In the genomic region with DNA sequence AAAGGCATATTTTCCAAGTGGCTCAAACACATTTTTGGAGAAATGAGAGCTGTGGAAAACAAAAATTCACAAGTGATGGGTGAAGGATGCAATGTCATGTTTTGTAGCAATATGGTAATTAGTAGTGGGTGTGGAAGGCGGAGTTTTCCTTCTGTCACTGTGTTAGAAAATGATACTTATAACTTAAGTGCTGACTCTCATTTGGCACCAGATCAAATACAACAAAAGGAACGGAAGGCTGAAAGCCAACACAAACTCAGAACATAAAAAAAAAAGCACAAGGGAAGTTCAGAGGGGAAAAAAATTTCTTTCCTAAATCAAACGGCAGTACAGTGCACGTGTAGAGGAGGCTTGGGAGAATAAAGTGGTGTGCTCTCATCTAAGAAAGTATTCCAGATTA, we compare ENCODE assay signal across 12 cellular contexts. TPM values are rescaled to one million over a fixed set of nuclear protein-coding genes. Genes with fewer than 3 reads are reported as not detected.
A peak's percentile ranks its signal among the peaks of the same experiment; 100 is the strongest.
DNase-seq lines count a peak whose midpoint lies in the region; ATAC-seq and TF ChIP-seq lines count a peak whose summit lies in the region.
"Had no signal": no experiment of that assay in that cellular context is flagged by ENCODE, and none has a peak within 500 bp of the region (broad histone marks: within the 10 kb centered on the region; RNA-seq: fewer than 3 reads in every experiment).

A gene with protein sequence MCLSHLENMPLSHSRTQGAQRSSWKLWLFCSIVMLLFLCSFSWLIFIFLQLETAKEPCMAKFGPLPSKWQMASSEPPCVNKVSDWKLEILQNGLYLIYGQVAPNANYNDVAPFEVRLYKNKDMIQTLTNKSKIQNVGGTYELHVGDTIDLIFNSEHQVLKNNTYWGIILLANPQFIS (minus strand): TSS at position 77 of the 400 bp plus-strand sequence. CDS start 45 bp downstream, at position 32.

- H3K4me3 ChIP-seq in left lung (no peak within 1 kb of the TSS), hepatocyte (no peak within 1 kb of the TSS)

- H3K9me2 ChIP-seq in hepatocyte (replicated peaks; ENCODE audit: insufficient read depth), result no peaks in the 10 kb centered on the region

- TF ChIP-seq CTCF in left lung (IDR thresholded peaks at IDR 0.05) (no peak), hepatocyte (IDR thresholded peaks at IDR 0.05; ENCODE audit: poor library complexity) (no peak)

- H2AFZ ChIP-seq in hepatocyte, result no peak within 1 kb of the TSS

- H3K4me1 ChIP-seq in left lung (peaks cover 20 to 23% of the 10 kb centered on the region in 2 donors), hepatocyte (ENCODE audit: insufficient read depth) (no peaks in the 10 kb centered on the region)

- intact Hi-C loops in left lung (cut with DNase I), result no loop called here

- H3K27ac ChIP-seq in left lung (peak within 1 kb of the TSS in 1 of 2 donors; percentile 37), hepatocyte (no peak within 1 kb of the TSS)

- TF ChIP-seq POLR2A in GM18505 (IDR thresholded peaks at IDR 0.05; ENCODE audit: borderline replicate concordance, extremely low read depth, insufficient read depth, insufficient read length), result no peak

- H3K9me3 ChIP-seq in left lung, result no peaks in the 10 kb centered on the region
- H3K9me3 ChIP-seq in hepatocyte (ENCODE audit: low read depth), result no peaks in the 10 kb centered on the region
- H3K9me3 ChIP-seq: BE2C had no signal

- 62% methylated on average over 4 of the region's 4 CpGs for WGBS in hepatocyte (ENCODE audit: low lambda C conversion rate, missing lambda C conversion rate)

- DNase-seq in Ammon's horn (ENCODE audit: low spot score) (peak; percentile 25), LHCN-M2 (ENCODE audit: low read depth) (peak; percentile 77), dermis blood vessel endothelial cell (peak; percentile 93), left lung (no peak), middle frontal gyrus (ENCODE audit: extremely low spot score, low spot score) (no peak), hepatocyte (ENCODE audit: low spot score) (no peak), hepatic stellate cell (ENCODE audit: low spot score) (no peak)
- DNase-seq: BE2C, NCI-H446 treated with DMSO at 0.1 percent for 48 hours, T-helper 2 cell had no signal

- ATAC-seq in left lung (peak; percentile 64), GM18505 (IDR thresholded peaks at IDR 0.05; ENCODE audit: unreplicated experiment) (no peak)

- H4K20me1 ChIP-seq in hepatocyte (ENCODE audit: insufficient read depth, poor library complexity, severe bottlenecking), result no peaks in the 10 kb centered on the region

- H3K27me3 ChIP-seq in left lung (no peaks in the 10 kb centered on the region), hepatocyte (no peaks in the 10 kb centered on the region)
- H3K27me3 ChIP-seq: BE2C had no signal

- H3K79me2 ChIP-seq in hepatocyte, result no peaks in the 10 kb centered on the region

- no peak within 1 kb of the TSS for H3K4me2 ChIP-seq in hepatocyte

- H3K36me3 ChIP-seq in left lung (no peaks in the 10 kb centered on the region), hepatocyte (replicated peaks; ENCODE audit: insufficient read depth, low read depth) (no peaks in the 10 kb centered on the region)
- H3K36me3 ChIP-seq: BE2C had no signal

RNA-seq across cellular contexts. Expression of the gene that starts here (rescaled TPM):
- total RNA-seq in LHCN-M2 (2014; rRNA removed), result 0.57 and 0.90 TPM in 2 replicates
- polyA plus RNA-seq in LHCN-M2 (2012), result 1.9 TPM
- 17.9 and 38.3 TPM in 2 replicates for total RNA-seq in dermis blood vessel endothelial cell
- total RNA-seq in left lung, result under 1 TPM; 0.13 to 0.20 TPM
- 0.08 and 0.13 TPM in 2 replicates for total RNA-seq in hepatocyte
- polyA plus RNA-seq in hepatocyte, result not detected in 2 replicates
- polyA plus RNA-seq: IgD-negative memory B cell had no signal

Comparison
In these comparisons a context has a peak if more than half of its experiments do, and no peak if none do; other contexts are left out.
1. Peak in ATAC-seq in left lung; RNA of the gene not detected or under 1 TPM.
2. DNase-seq: peak in Ammon's horn (single experiment), LHCN-M2 (single experiment) and dermis blood vessel endothelial cell (single experiment); none in left lung (0 of 2), middle frontal gyrus (single experiment), hepatocyte (single experiment) and hepatic stellate cell (single experiment).